In genomic region chr14:33568935-33569579, GRCh38 we compare ENCODE assay signal across 25 cellular contexts.
DNase-seq lines count a peak whose midpoint lies in the region; ATAC-seq, FAIRE-seq and TF ChIP-seq lines count a peak whose summit lies in the region.
"Had no signal": no experiment of that assay in that cellular context is flagged by ENCODE, and none has a peak within 500 bp of the region (broad histone marks: within the 10 kb centered on the region; RNA-seq: fewer than 3 reads in every experiment).

No MANE protein-coding gene starts in this region.

- H3K4me1 ChIP-seq in adipocyte (ENCODE audit: control insufficient read depth, insufficient read depth, low read length), result peaks cover 4% of the 10 kb centered on the region
- H3K4me1 ChIP-seq in endothelial cell of umbilical vein (ENCODE audit: control insufficient read depth, extremely low read depth, insufficient read depth, low read length), result peaks cover 70% of the 10 kb centered on the region
- H3K4me1 ChIP-seq in trophoblast cell (ENCODE audit: control insufficient read depth in 1 of 2, insufficient read depth in 2 of 2, low read length in 2 of 2), result no peaks in the 10 kb centered on the region
- H3K4me1 ChIP-seq: right atrium auricular region had no signal

- H3K36me3 Mint-ChIP-seq in HFFc6 (ENCODE audit: low read depth), result no peaks in the 10 kb centered on the region
- no peaks in the 10 kb centered on the region for H3K36me3 Mint-ChIP-seq in stimulated activated memory B cell treated with anti-CD40 and anti-IgM and Interleukin-4, amounts not matched to agents 10 μg/mL and 1 μg/mL and 100 μg/mL, for 72 hours
- H3K36me3 Mint-ChIP-seq: IgD-negative memory B cell, natural killer cell had no signal

- H4K12ac ChIP-seq in trophoblast cell (ENCODE audit: low read depth, low read length), result no peak overlapping the region

- no peak overlapping the region for H4K8ac ChIP-seq in trophoblast cell (ENCODE audit: low read depth, low read length)

- TF ChIP-seq CTCF in HFFc6 (IDR thresholded peaks at IDR 0.05) (no peak), endothelial cell of umbilical vein (IDR thresholded peaks at IDR 0.05; ENCODE audit: extremely low read depth in 1 of 2, insufficient read depth in 1 of 2, low read depth in 1 of 2, low read length in 2 of 2) (no peak)

- H3K27me3 ChIP-seq in adipocyte (replicated peaks; ENCODE audit: control insufficient read depth, insufficient read depth, low read length), result no peaks in the 10 kb centered on the region
- H3K27me3 ChIP-seq in endothelial cell of umbilical vein (ENCODE audit: control insufficient read depth in 2 of 2, insufficient read depth in 2 of 2, low read length in 2 of 2), result no peaks in the 10 kb centered on the region
- H3K27me3 ChIP-seq in trophoblast cell (ENCODE audit: insufficient read depth, low read length), result no peaks in the 10 kb centered on the region
- H3K27me3 ChIP-seq: adrenal gland, esophagus squamous epithelium, MG63, ovary, right atrium auricular region had no signal

- H3K27me3 Mint-ChIP-seq in HFFc6 (ENCODE audit: insufficient read depth), result no peaks in the 10 kb centered on the region
- no peaks in the 10 kb centered on the region for H3K27me3 Mint-ChIP-seq in stimulated activated memory B cell treated with anti-CD40 and anti-IgM and Interleukin-4, amounts not matched to agents 10 μg/mL and 1 μg/mL and 100 μg/mL, for 72 hours
- H3K27me3 Mint-ChIP-seq: activated CD4-positive, alpha-beta memory T cell treated with anti-CD3 and anti-CD28 coated beads, Interleukin-2, amount 10 ng/mL, durations not matched to agents 7 days and 5 days; IgD-negative memory B cell had no signal

- no TSS peak for BruUV-seq in endothelial cell of umbilical vein (replicated peaks; lab: Mats Ljungman, UMichigan)

- H3K14ac ChIP-seq in trophoblast cell (ENCODE audit: low read length), result no peak overlapping the region

- H3K23ac ChIP-seq in trophoblast cell (ENCODE audit: low read length), result no peak overlapping the region

- peak overlapping the region; percentile 69 for H3K4me2 ChIP-seq in endothelial cell of umbilical vein (ENCODE audit: insufficient read depth, low read length)
- no peak overlapping the region for H3K4me2 ChIP-seq in trophoblast cell (ENCODE audit: low read length)

- H3K36me3 ChIP-seq in adipocyte (ENCODE audit: control insufficient read depth, insufficient read depth, low read length, severe bottlenecking) (no peaks in the 10 kb centered on the region), endothelial cell of umbilical vein (ENCODE audit: control insufficient read depth in 2 of 2, extremely low read depth in 1 of 2, insufficient read depth in 2 of 2, low read length in 2 of 2) (no peaks in the 10 kb centered on the region), trophoblast cell (ENCODE audit: control insufficient read depth in 1 of 2, insufficient read depth in 2 of 2, low read length in 2 of 2) (no peaks in the 10 kb centered on the region)
- H3K36me3 ChIP-seq: adrenal gland, esophagus squamous epithelium, MG63, ovary, right atrium auricular region had no signal

- peak overlapping the region; percentile 13 for H2AFZ ChIP-seq in endothelial cell of umbilical vein (ENCODE audit: low read depth, low read length)
- H2AFZ ChIP-seq in trophoblast cell (ENCODE audit: insufficient read depth, low read length, poor library complexity), result no peak overlapping the region

- H3K9me3 ChIP-seq in adipocyte (ENCODE audit: control insufficient read depth, low read length) (no peaks in the 10 kb centered on the region), endothelial cell of umbilical vein (replicated peaks; ENCODE audit: control insufficient read depth, insufficient read depth, low read length) (no peaks in the 10 kb centered on the region), trophoblast cell (ENCODE audit: insufficient read depth, low read depth, low read length) (no peaks in the 10 kb centered on the region)
- H3K9me3 ChIP-seq: adrenal gland, esophagus squamous epithelium, MG63, ovary, right atrium auricular region had no signal

- CTCF ChIA-PET in endothelial cell of umbilical vein (lab: Charles Lee), result interaction anchor here (1.1 to 2.5 kb wide), 4 partner anchors 10 to 224 kb away, joined by 3 to 11 read pairs (median 6); no protein-coding TSS in a partner anchor

- dilution Hi-C loops in endothelial cell of umbilical vein (cut with MboI; ENCODE audit: extremely low pct_ligation_motif_present, low sequenced_read_pairs), result no loop called here

- DNase-seq in HFFc6 (peak; percentile 12), adipocyte (ENCODE audit: low read depth) (peak; percentile 13), endothelial cell of umbilical vein (ENCODE audit: low read depth, low spot score) (peak; percentile 75), trophoblast cell (peak; percentile 2 to 71), NCI-H2171 (lab: John Stamatoyannopoulos, UW) (no peak), NCI-H1092 treated with DMSO at 0.1 percent for 48 hours (lab: John Stamatoyannopoulos, UW) (no peak)
- DNase-seq in stimulated activated CD8-positive, alpha-beta memory T cell treated with anti-CD3 and anti-CD28 coated beads, Interleukin-4, amount 100 ng/mL, for 48 hours, result no peak
- DNase-seq: activated CD4-positive, alpha-beta memory T cell treated with anti-CD3 and anti-CD28 coated beads, Interleukin-2, amount 10 ng/mL, durations not matched to agents 7 days and 5 days; activated gamma-delta T cell treated with Interleukin-2 at 50 U/mL for 16 hours; adrenal gland; central memory CD4-positive, alpha-beta T cell; effector CD8-positive, alpha-beta T cell; esophagus squamous epithelium; left cardiac atrium; MG63; natural killer cell; NCI-H1436; NCI-H524; ovary; stimulated activated CD4-positive, alpha-beta T cell treated with anti-CD3 and anti-CD28 coated beads, Interleukin-15, amount 100 ng/mL, for 24 hours; T-helper 9 cell had no signal

- H3K9me3 Mint-ChIP-seq in HFFc6, result no peaks in the 10 kb centered on the region; the same call in 1 of the 2 replicates
- peaks cover 3% of the 10 kb centered on the region for H3K9me3 Mint-ChIP-seq in stimulated activated memory B cell treated with anti-CD40 and anti-IgM and Interleukin-4, amounts not matched to agents 10 μg/mL and 1 μg/mL and 100 μg/mL, for 72 hours

- H3K79me1 ChIP-seq in trophoblast cell (ENCODE audit: low read length), result no peaks in the 10 kb centered on the region

- no peak for FAIRE-seq in endothelial cell of umbilical vein (lab: Jason Lieb, UNC)

- no peak overlapping the region for H3K9ac ChIP-seq in adipocyte (ENCODE audit: low read length)
- H3K9ac ChIP-seq in endothelial cell of umbilical vein (replicated peaks; ENCODE audit: extremely low read depth, insufficient read depth, low read length), result peak overlapping the region; percentile 81
- no peak overlapping the region for H3K9ac ChIP-seq in trophoblast cell (ENCODE audit: low read length)

- TF ChIP-seq POLR2A in endothelial cell of umbilical vein (IDR thresholded peaks at IDR 0.05; ENCODE audit: low read depth, low read length), result no peak

- peak overlapping the region; percentile 100 for H3K27ac ChIP-seq in endothelial cell of umbilical vein (ENCODE audit: insufficient read depth, low read depth, low read length)
- H3K27ac ChIP-seq in trophoblast cell (ENCODE audit: low read depth, low read length), result no peak overlapping the region
- H3K27ac ChIP-seq: C4-2B, esophagus squamous epithelium, ovary, right atrium auricular region had no signal

- POLR2A ChIA-PET in endothelial cell of umbilical vein (lab: Charles Lee), result interaction anchor here (0.6 kb wide), 1 partner anchor 106 kb away, joined by 5 read pairs; no protein-coding TSS in a partner anchor

- no peak overlapping the region for H2BK12ac ChIP-seq in trophoblast cell (ENCODE audit: low read length)

- H3K4me1 Mint-ChIP-seq in HFFc6 (ENCODE audit: low read depth), result peaks cover 55% of the 10 kb centered on the region; the same call in 1 of the 2 replicates
- H3K4me1 Mint-ChIP-seq in stimulated activated memory B cell treated with anti-CD40 and anti-IgM and Interleukin-4, amounts not matched to agents 10 μg/mL and 1 μg/mL and 100 μg/mL, for 72 hours, result no peaks in the 10 kb centered on the region
- H3K4me1 Mint-ChIP-seq: activated CD4-positive, alpha-beta memory T cell treated with anti-CD3 and anti-CD28 coated beads, Interleukin-2, amount 10 ng/mL, durations not matched to agents 7 days and 5 days; IgD-negative memory B cell had no signal

- no peaks in the 10 kb centered on the region for H4K20me1 ChIP-seq in endothelial cell of umbilical vein (replicated peaks; ENCODE audit: control insufficient read depth, extremely low read depth, insufficient read depth, low read length)

- intact Hi-C loops in endothelial cell of umbilical vein (cut with micrococcal nuclease), result loop anchor here (1.0 to 10.0 kb wide), 3 partner anchors 78 to 634 kb away; partner anchors contain the start of gene NPAS3

- H3K79me2 ChIP-seq in endothelial cell of umbilical vein (ENCODE audit: control insufficient read depth, insufficient read depth, low read length), result no peaks in the 10 kb centered on the region
- no peaks in the 10 kb centered on the region for H3K79me2 ChIP-seq in trophoblast cell (ENCODE audit: control insufficient read depth, insufficient read depth, low read length, poor library complexity)

- no peak overlapping the region for H3K4me3 ChIP-seq in adipocyte (ENCODE audit: low read length)
- no peak overlapping the region for H3K4me3 ChIP-seq in endothelial cell of umbilical vein (replicated peaks in 1 of 3; ENCODE audit: insufficient read depth in 1 of 3, low read depth in 1 of 3, low read length in 3 of 3)
- no peak overlapping the region for H3K4me3 ChIP-seq in trophoblast cell (ENCODE audit: low read depth, low read length)
- H3K4me3 ChIP-seq: adrenal gland, esophagus squamous epithelium, MG63, ovary, right atrium auricular region had no signal

- no peak overlapping the region for H2AK5ac ChIP-seq in trophoblast cell (ENCODE audit: low read length)

- no peaks in the 10 kb centered on the region for H3K9me1 ChIP-seq in endothelial cell of umbilical vein (replicated peaks; ENCODE audit: control insufficient read depth, extremely low read depth, insufficient read depth, low read length)

- ATAC-seq in stimulated activated memory B cell treated with anti-CD40 and anti-IgM and Interleukin-4, amounts not matched to agents 10 μg/mL and 1 μg/mL and 100 μg/mL, for 72 hours, result no peak
- ATAC-seq: left cardiac atrium, natural killer cell had no signal

- no CpG with 5 or more reads among the region's 3 CpGs for WGBS in trophoblast cell (ENCODE audit: extremely low coverage, insufficient coverage, insufficient read length)

- no peak overlapping the region for H3K4ac ChIP-seq in trophoblast cell (ENCODE audit: low read depth, low read length)

- H3K27ac Mint-ChIP-seq in HFFc6, result no peak overlapping the region
- no peak overlapping the region for H3K27ac Mint-ChIP-seq in stimulated activated memory B cell treated with anti-CD40 and anti-IgM and Interleukin-4, amounts not matched to agents 10 μg/mL and 1 μg/mL and 100 μg/mL, for 72 hours
- H3K27ac Mint-ChIP-seq: activated CD4-positive, alpha-beta memory T cell treated with anti-CD3 and anti-CD28 coated beads, Interleukin-2, amount 10 ng/mL, durations not matched to agents 7 days and 5 days; IgD-negative memory B cell; natural killer cell had no signal

- no peak overlapping the region for H3K4me3 Mint-ChIP-seq in HFFc6
- no peak overlapping the region for H3K4me3 Mint-ChIP-seq in stimulated activated memory B cell treated with anti-CD40 and anti-IgM and Interleukin-4, amounts not matched to agents 10 μg/mL and 1 μg/mL and 100 μg/mL, for 72 hours
- H3K4me3 Mint-ChIP-seq: activated CD4-positive, alpha-beta memory T cell treated with anti-CD3 and anti-CD28 coated beads, Interleukin-2, amount 10 ng/mL, durations not matched to agents 7 days and 5 days; IgD-negative memory B cell; natural killer cell had no signal

- no peak overlapping the region for H2BK120ac ChIP-seq in trophoblast cell (ENCODE audit: insufficient read depth, low read length, poor library complexity)

- no peak overlapping the region for H2BK5ac ChIP-seq in trophoblast cell (ENCODE audit: low read depth, low read length, poor library complexity)

- no peak overlapping the region for H3K18ac ChIP-seq in trophoblast cell (ENCODE audit: low read length)

- no peak overlapping the region for H4K91ac ChIP-seq in trophoblast cell (ENCODE audit: low read depth, low read length)

Comparison
In these comparisons a context has a peak if more than half of its experiments do, and no peak if none do; other contexts are left out.
1. DNase-seq: peak in HFFc6 (single experiment), adipocyte (single experiment), endothelial cell of umbilical vein (single experiment) and trophoblast cell (2 of 2); none in NCI-H2171 (single experiment), stimulated activated CD8-positive, alpha-beta memory T cell treated with anti-CD3 and anti-CD28 coated beads, Interleukin-4, amount 100 ng/mL, for 48 hours (single experiment) and NCI-H1092 treated with DMSO at 0.1 percent for 48 hours (single experiment).